ENCODE assay signal across 22 cellular contexts in the genomic region with DNA sequence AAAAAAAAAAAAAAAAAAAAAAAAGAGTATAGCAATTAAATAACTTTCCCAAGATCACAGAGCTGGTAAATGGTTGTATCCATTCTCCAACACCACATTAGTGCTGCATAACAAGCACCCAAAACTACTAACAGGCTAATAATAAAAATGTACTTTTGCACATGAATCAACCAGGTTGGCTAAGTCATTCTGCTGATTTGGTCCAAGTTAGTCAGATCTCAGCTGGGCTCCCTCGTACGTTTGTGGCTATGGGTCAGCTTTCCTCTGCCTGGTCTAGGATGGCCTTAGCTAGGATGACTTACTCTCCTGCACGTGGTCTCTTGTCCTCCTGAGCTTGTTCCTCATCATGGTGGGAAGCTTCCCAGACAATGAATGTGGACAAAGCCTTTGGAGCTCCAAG. TPM values are rescaled to one million over a fixed set of nuclear protein-coding genes. Genes with fewer than 3 reads are reported as not detected.
"Had no signal": no experiment of that assay in that cellular context is flagged by ENCODE, and none has a peak within 500 bp of the region (broad histone marks: within the 10 kb centered on the region; RNA-seq: fewer than 3 reads in every experiment).

No MANE protein-coding gene starts in this region.

- H3K9me3 ChIP-seq: esophagus muscularis mucosa, tibial artery, upper lobe of right lung had no signal

- H3K79me2 ChIP-seq: hepatocyte had no signal

- H3K36me3 ChIP-seq: esophagus muscularis mucosa, tibial artery, upper lobe of right lung had no signal

- H3K27me3 ChIP-seq: dorsolateral prefrontal cortex, esophagus muscularis mucosa, hepatocyte, upper lobe of right lung had no signal

- H3K27ac ChIP-seq: dorsolateral prefrontal cortex, epithelial cell of prostate, esophagus muscularis mucosa, tibial artery, upper lobe of right lung had no signal

- H3K27ac Mint-ChIP-seq: naive thymus-derived CD4-positive, alpha-beta T cell; nephron progenitor cell; stimulated activated memory B cell treated with anti-CD40 and anti-IgM and Interleukin-4, amounts not matched to agents 10 μg/mL and 1 μg/mL and 100 μg/mL, for 72 hours; stimulated activated naive CD8-positive, alpha-beta T cell treated with anti-CD3 and anti-CD28 coated beads, Interleukin-15, Interleukin-2, amounts not matched to agents 100 ng/mL and 50 ng/mL, for 24 hours had no signal

- H2AFZ ChIP-seq: hepatocyte had no signal

- FAIRE-seq: endometrium, small intestine had no signal

- H3K4me1 Mint-ChIP-seq: naive thymus-derived CD4-positive, alpha-beta T cell had no signal

- H3K4me2 ChIP-seq: hepatocyte had no signal

- H3K4me3 ChIP-seq: dorsolateral prefrontal cortex, esophagus muscularis mucosa, hepatocyte, tibial artery, upper lobe of right lung had no signal

- H3K4me3 Mint-ChIP-seq: naive thymus-derived CD4-positive, alpha-beta T cell; nephron progenitor cell; stimulated activated memory B cell treated with anti-CD40 and anti-IgM and Interleukin-4, amounts not matched to agents 10 μg/mL and 1 μg/mL and 100 μg/mL, for 72 hours; stimulated activated naive CD8-positive, alpha-beta T cell treated with anti-CD3 and anti-CD28 coated beads, Interleukin-15, Interleukin-2, amounts not matched to agents 100 ng/mL and 50 ng/mL, for 24 hours had no signal

- DNase-seq: cortex of kidney; dorsolateral prefrontal cortex; effector memory CD4-positive, alpha-beta T cell; foreskin fibroblast; left colon; left ventricle myocardium superior; mesendoderm; naive thymus-derived CD4-positive, alpha-beta T cell; nephron progenitor cell; stimulated activated CD4-positive, alpha-beta T cell treated with anti-CD3 and anti-CD28 coated beads, Interleukin-4, amount 100 ng/mL, for 24 hours; tibial artery; upper lobe of right lung had no signal

- H3K4me1 ChIP-seq: tibial artery had no signal

- H3K36me3 Mint-ChIP-seq: naive thymus-derived CD4-positive, alpha-beta T cell; stimulated activated memory B cell treated with anti-CD40 and anti-IgM and Interleukin-4, amounts not matched to agents 10 μg/mL and 1 μg/mL and 100 μg/mL, for 72 hours had no signal

- ATAC-seq: left ventricle myocardium superior; naive thymus-derived CD4-positive, alpha-beta T cell; stimulated activated memory B cell treated with anti-CD40 and anti-IgM and Interleukin-4, amounts not matched to agents 10 μg/mL and 1 μg/mL and 100 μg/mL, for 72 hours; upper lobe of right lung had no signal

- H3K9me3 Mint-ChIP-seq: naive thymus-derived CD4-positive, alpha-beta T cell; nephron progenitor cell; stimulated activated memory B cell treated with anti-CD40 and anti-IgM and Interleukin-4, amounts not matched to agents 10 μg/mL and 1 μg/mL and 100 μg/mL, for 72 hours; stimulated activated naive CD8-positive, alpha-beta T cell treated with anti-CD3 and anti-CD28 coated beads, Interleukin-15, Interleukin-2, amounts not matched to agents 100 ng/mL and 50 ng/mL, for 24 hours had no signal

RNA-seq across cellular contexts. Expression of a gene that starts 7.9 kb away (rescaled TPM):
- total RNA-seq: lung microvascular endothelial cell; naive thymus-derived CD4-positive, alpha-beta T cell; pulmonary artery endothelial cell; temporal lobe had no signal
